ENCODE assay signal across 1 cellular context in the genomic region with DNA sequence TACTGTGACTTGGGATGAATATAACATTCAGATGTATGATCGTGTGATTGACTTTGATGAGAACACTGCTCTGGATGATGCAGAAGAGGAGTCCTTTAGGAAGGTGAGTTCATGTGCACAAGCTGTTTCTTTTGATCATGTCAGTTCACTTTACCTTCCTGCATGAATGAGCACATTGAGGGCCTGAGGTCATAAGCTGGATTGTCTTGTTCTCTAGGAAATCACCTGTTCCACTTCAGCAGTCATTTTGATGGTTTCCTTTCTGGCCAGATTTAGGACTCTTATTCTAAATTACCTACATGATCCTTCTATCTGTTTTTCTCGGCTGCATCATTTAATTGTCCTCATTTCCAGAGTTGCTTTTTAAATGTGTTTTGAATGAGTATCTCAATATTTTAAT.
TF ChIP-seq lines count a peak whose summit lies in the region.

No MANE protein-coding gene starts in this region.

TF ChIP-seq in GM12878, 131 proteins besides CTCF, POLR2A, EP300 and RAD21 (continues in another document):
- TF ChIP-seq MEF2B (IDR thresholded peaks at IDR 0.05; ENCODE audit: partially characterized antibody, poor library complexity, severe bottlenecking) (no peak), RAD51 (IDR thresholded peaks at IDR 0.05) (peak; percentile 12; the same call in 1 of the 2 replicates), NFXL1 (IDR thresholded peaks at IDR 0.05; ENCODE audit: borderline replicate concordance) (no peak), KAT2A (conservative IDR thresholded peaks at IDR 0.05; ENCODE audit: control insufficient read depth, low read depth, low read length) (no peak), NR2F1 (conservative IDR thresholded peaks at IDR 0.05) (peak; percentile 83), ZZZ3 (IDR thresholded peaks at IDR 0.05; ENCODE audit: control insufficient read depth, insufficient read length, low read depth) (no peak), BRCA1 (IDR thresholded peaks at IDR 0.05; ENCODE audit: low read depth, low read length) (no peak), TCF3 (IDR thresholded peaks at IDR 0.05; ENCODE audit: borderline replicate concordance, insufficient read depth, low read depth, low read length) (no peak), YBX1 (IDR thresholded peaks at IDR 0.05) (no peak), RUNX3 (IDR thresholded peaks at IDR 0.05; ENCODE audit: low read length) (peak; percentile 72), PAX5 (IDR thresholded peaks at IDR 0.05; ENCODE audit: borderline replicate concordance, low read depth, low read length) (peak; percentile 98), SREBF1 (IDR thresholded peaks at IDR 0.05; ENCODE audit: low read length) (0 out of 2 replicates have a peak, but pooled peaks have one; percentile 10), CREM (IDR thresholded peaks at IDR 0.05; ENCODE audit: low read depth) (peak; percentile 79), FOXM1 (IDR thresholded peaks at IDR 0.05; ENCODE audit: low read depth, low read length) (peak; percentile 34; the same call in 1 of the 2 replicates), ZNF622 (IDR thresholded peaks at IDR 0.05) (no peak), ZNF217 (IDR thresholded peaks at IDR 0.05) (peak; percentile 93), DPF2 (IDR thresholded peaks at IDR 0.05) (0 out of 2 replicates have a peak, but pooled peaks have one; percentile 34), ATF7 (IDR thresholded peaks at IDR 0.05; ENCODE audit: low read depth) (peak; percentile 78), PAX8 (IDR thresholded peaks at IDR 0.05) (peak; percentile 92; the same call in 1 of the 2 replicates), JUNB (IDR thresholded peaks at IDR 0.05) (0 out of 2 replicates have a peak, but pooled peaks have one; percentile 38), MXI1 (IDR thresholded peaks at IDR 0.05; ENCODE audit: low read depth, low read length) (no peak), ETV6 (conservative IDR thresholded peaks at IDR 0.05 in 1 of 2, IDR thresholded peaks at IDR 0.05 in 1 of 2; ENCODE audit: borderline replicate concordance in 1 of 2, low read depth in 1 of 2) (0 out of 4 replicates have a peak, but pooled peaks of 1 of the 2 experiments have one; percentile 42), BHLHE40 (IDR thresholded peaks at IDR 0.05; ENCODE audit: borderline replicate concordance in 1 of 2, low read depth in 2 of 2, low read length in 1 of 2) (peak in 1 of 2 experiments; percentile 51; a peak in 1 of 4 replicates), CREB1 (IDR thresholded peaks at IDR 0.05; ENCODE audit: low read depth) (peak; percentile 87), MTA2 (IDR thresholded peaks at IDR 0.05; ENCODE audit: low read depth) (peak; percentile 44; the same call in 1 of the 2 replicates), NR2C2 (IDR thresholded peaks at IDR 0.05; ENCODE audit: borderline replicate concordance, control insufficient read depth, insufficient read length, low read depth) (no peak)
- TF ChIP-seq, protein P1, sequence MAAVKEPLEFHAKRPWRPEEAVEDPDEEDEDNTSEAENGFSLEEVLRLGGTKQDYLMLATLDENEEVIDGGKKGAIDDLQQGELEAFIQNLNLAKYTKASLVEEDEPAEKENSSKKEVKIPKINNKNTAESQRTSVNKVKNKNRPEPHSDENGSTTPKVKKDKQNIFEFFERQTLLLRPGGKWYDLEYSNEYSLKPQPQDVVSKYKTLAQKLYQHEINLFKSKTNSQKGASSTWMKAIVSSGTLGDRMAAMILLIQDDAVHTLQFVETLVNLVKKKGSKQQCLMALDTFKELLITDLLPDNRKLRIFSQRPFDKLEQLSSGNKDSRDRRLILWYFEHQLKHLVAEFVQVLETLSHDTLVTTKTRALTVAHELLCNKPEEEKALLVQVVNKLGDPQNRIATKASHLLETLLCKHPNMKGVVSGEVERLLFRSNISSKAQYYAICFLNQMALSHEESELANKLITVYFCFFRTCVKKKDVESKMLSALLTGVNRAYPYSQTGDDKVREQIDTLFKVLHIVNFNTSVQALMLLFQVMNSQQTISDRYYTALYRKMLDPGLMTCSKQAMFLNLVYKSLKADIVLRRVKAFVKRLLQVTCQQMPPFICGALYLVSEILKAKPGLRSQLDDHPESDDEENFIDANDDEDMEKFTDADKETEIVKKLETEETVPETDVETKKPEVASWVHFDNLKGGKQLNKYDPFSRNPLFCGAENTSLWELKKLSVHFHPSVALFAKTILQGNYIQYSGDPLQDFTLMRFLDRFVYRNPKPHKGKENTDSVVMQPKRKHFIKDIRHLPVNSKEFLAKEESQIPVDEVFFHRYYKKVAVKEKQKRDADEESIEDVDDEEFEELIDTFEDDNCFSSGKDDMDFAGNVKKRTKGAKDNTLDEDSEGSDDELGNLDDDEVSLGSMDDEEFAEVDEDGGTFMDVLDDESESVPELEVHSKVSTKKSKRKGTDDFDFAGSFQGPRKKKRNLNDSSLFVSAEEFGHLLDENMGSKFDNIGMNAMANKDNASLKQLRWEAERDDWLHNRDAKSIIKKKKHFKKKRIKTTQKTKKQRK (IDR thresholded peaks at IDR 0.05; ENCODE audit: low read depth, low read length) = no peak
- TF ChIP-seq, protein P2, sequence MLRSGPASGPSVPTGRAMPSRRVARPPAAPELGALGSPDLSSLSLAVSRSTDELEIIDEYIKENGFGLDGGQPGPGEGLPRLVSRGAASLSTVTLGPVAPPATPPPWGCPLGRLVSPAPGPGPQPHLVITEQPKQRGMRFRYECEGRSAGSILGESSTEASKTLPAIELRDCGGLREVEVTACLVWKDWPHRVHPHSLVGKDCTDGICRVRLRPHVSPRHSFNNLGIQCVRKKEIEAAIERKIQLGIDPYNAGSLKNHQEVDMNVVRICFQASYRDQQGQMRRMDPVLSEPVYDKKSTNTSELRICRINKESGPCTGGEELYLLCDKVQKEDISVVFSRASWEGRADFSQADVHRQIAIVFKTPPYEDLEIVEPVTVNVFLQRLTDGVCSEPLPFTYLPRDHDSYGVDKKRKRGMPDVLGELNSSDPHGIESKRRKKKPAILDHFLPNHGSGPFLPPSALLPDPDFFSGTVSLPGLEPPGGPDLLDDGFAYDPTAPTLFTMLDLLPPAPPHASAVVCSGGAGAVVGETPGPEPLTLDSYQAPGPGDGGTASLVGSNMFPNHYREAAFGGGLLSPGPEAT (IDR thresholded peaks at IDR 0.05; ENCODE audit: low read depth) = peak; percentile 56; the same call in 1 of the 2 replicates
- TF ChIP-seq, protein P3, sequence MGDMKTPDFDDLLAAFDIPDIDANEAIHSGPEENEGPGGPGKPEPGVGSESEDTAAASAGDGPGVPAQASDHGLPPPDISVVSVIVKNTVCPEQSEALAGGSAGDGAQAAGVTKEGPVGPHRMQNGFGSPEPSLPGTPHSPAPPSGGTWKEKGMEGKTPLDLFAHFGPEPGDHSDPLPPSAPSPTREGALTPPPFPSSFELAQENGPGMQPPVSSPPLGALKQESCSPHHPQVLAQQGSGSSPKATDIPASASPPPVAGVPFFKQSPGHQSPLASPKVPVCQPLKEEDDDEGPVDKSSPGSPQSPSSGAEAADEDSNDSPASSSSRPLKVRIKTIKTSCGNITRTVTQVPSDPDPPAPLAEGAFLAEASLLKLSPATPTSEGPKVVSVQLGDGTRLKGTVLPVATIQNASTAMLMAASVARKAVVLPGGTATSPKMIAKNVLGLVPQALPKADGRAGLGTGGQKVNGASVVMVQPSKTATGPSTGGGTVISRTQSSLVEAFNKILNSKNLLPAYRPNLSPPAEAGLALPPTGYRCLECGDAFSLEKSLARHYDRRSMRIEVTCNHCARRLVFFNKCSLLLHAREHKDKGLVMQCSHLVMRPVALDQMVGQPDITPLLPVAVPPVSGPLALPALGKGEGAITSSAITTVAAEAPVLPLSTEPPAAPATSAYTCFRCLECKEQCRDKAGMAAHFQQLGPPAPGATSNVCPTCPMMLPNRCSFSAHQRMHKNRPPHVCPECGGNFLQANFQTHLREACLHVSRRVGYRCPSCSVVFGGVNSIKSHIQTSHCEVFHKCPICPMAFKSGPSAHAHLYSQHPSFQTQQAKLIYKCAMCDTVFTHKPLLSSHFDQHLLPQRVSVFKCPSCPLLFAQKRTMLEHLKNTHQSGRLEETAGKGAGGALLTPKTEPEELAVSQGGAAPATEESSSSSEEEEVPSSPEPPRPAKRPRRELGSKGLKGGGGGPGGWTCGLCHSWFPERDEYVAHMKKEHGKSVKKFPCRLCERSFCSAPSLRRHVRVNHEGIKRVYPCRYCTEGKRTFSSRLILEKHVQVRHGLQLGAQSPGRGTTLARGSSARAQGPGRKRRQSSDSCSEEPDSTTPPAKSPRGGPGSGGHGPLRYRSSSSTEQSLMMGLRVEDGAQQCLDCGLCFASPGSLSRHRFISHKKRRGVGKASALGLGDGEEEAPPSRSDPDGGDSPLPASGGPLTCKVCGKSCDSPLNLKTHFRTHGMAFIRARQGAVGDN (IDR thresholded peaks at IDR 0.05) = no peak
- TF ChIP-seq, protein P4, sequence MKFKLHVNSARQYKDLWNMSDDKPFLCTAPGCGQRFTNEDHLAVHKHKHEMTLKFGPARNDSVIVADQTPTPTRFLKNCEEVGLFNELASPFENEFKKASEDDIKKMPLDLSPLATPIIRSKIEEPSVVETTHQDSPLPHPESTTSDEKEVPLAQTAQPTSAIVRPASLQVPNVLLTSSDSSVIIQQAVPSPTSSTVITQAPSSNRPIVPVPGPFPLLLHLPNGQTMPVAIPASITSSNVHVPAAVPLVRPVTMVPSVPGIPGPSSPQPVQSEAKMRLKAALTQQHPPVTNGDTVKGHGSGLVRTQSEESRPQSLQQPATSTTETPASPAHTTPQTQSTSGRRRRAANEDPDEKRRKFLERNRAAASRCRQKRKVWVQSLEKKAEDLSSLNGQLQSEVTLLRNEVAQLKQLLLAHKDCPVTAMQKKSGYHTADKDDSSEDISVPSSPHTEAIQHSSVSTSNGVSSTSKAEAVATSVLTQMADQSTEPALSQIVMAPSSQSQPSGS (IDR thresholded peaks at IDR 0.05; ENCODE audit: low read length) = peak; percentile 63
- TF ChIP-seq, protein P5, sequence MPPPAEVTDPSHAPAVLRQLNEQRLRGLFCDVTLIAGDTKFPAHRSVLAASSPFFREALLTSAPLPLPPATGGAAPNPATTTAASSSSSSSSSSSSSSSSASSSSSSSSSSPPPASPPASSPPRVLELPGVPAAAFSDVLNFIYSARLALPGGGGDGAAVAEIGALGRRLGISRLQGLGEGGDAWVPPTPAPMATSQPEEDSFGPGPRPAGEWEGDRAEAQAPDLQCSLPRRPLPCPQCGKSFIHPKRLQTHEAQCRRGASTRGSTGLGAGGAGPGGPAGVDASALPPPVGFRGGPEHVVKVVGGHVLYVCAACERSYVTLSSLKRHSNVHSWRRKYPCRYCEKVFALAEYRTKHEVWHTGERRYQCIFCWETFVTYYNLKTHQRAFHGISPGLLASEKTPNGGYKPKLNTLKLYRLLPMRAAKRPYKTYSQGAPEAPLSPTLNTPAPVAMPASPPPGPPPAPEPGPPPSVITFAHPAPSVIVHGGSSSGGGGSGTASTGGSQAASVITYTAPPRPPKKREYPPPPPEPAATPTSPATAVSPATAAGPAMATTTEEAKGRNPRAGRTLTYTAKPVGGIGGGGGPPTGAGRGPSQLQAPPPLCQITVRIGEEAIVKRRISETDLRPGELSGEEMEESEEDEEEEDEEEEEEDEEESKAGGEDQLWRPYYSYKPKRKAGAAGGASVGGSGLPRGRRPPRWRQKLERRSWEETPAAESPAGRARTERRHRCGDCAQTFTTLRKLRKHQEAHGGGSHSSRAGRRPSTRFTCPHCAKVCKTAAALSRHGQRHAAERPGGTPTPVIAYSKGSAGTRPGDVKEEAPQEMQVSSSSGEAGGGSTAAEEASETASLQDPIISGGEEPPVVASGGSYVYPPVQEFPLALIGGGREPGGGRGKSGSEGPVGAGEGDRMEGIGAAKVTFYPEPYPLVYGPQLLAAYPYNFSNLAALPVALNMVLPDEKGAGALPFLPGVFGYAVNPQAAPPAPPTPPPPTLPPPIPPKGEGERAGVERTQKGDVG (CRISPR knock-in tag; IDR thresholded peaks at IDR 0.05) = no peak
- TF ChIP-seq, protein P6, sequence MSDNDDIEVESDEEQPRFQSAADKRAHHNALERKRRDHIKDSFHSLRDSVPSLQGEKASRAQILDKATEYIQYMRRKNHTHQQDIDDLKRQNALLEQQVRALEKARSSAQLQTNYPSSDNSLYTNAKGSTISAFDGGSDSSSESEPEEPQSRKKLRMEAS (IDR thresholded peaks at IDR 0.05; ENCODE audit: low read depth, low read length) = no peak
- TF ChIP-seq, protein P7, sequence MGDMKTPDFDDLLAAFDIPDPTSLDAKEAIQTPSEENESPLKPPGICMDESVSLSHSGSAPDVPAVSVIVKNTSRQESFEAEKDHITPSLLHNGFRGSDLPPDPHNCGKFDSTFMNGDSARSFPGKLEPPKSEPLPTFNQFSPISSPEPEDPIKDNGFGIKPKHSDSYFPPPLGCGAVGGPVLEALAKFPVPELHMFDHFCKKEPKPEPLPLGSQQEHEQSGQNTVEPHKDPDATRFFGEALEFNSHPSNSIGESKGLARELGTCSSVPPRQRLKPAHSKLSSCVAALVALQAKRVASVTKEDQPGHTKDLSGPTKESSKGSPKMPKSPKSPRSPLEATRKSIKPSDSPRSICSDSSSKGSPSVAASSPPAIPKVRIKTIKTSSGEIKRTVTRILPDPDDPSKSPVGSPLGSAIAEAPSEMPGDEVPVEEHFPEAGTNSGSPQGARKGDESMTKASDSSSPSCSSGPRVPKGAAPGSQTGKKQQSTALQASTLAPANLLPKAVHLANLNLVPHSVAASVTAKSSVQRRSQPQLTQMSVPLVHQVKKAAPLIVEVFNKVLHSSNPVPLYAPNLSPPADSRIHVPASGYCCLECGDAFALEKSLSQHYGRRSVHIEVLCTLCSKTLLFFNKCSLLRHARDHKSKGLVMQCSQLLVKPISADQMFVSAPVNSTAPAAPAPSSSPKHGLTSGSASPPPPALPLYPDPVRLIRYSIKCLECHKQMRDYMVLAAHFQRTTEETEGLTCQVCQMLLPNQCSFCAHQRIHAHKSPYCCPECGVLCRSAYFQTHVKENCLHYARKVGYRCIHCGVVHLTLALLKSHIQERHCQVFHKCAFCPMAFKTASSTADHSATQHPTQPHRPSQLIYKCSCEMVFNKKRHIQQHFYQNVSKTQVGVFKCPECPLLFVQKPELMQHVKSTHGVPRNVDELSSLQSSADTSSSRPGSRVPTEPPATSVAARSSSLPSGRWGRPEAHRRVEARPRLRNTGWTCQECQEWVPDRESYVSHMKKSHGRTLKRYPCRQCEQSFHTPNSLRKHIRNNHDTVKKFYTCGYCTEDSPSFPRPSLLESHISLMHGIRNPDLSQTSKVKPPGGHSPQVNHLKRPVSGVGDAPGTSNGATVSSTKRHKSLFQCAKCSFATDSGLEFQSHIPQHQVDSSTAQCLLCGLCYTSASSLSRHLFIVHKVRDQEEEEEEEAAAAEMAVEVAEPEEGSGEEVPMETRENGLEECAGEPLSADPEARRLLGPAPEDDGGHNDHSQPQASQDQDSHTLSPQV (IDR thresholded peaks at IDR 0.05) = no peak
- TF ChIP-seq, protein P8, sequence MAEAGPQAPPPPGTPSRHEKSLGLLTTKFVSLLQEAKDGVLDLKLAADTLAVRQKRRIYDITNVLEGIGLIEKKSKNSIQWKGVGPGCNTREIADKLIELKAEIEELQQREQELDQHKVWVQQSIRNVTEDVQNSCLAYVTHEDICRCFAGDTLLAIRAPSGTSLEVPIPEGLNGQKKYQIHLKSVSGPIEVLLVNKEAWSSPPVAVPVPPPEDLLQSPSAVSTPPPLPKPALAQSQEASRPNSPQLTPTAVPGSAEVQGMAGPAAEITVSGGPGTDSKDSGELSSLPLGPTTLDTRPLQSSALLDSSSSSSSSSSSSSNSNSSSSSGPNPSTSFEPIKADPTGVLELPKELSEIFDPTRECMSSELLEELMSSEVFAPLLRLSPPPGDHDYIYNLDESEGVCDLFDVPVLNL (IDR thresholded peaks at IDR 0.05; ENCODE audit: low read depth, low read length) = no peak
- TF ChIP-seq, protein P9, sequence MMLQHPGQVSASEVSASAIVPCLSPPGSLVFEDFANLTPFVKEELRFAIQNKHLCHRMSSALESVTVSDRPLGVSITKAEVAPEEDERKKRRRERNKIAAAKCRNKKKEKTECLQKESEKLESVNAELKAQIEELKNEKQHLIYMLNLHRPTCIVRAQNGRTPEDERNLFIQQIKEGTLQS (IDR thresholded peaks at IDR 0.05; ENCODE audit: borderline replicate concordance, extremely low read depth, low read depth, low read length) = no peak
